9 cellular contexts compared by ENCODE assay signal in genomic region chr3:143848707-143849106, GRCh38. TPM values are rescaled to one million over a fixed set of nuclear protein-coding genes. Genes with fewer than 3 reads are reported as not detected.
DNase-seq lines count a peak whose midpoint lies in the region; TF ChIP-seq lines count a peak whose summit lies in the region.
"Had no signal": no experiment of that assay in that cellular context is flagged by ENCODE, and none has a peak within 500 bp of the region (broad histone marks: within the 10 kb centered on the region; RNA-seq: fewer than 3 reads in every experiment).

No MANE protein-coding gene starts in this region.

- no peak for DNase-seq in activated CD4-positive, alpha-beta T cell treated with anti-CD3 and anti-CD28 coated beads, Interleukin-2, amount 10 ng/mL, durations not matched to agents 7 days and 5 days
- DNase-seq in activated CD4-positive, alpha-beta T cell treated with anti-CD3 and anti-CD28 coated beads, Interleukin-2, amount 50 U/mL, for 4 hours = no peak
- DNase-seq in PC-9 (no peak), fibroblast of the aortic adventitia (ENCODE audit: low read depth) (no peak), substantia nigra (lab: John Stamatoyannopoulos, UW) (no peak), NCI-H1092 treated with DMSO at 0.1 percent for 48 hours (lab: John Stamatoyannopoulos, UW) (no peak), NCI-H774 (lab: John Stamatoyannopoulos, UW) (no peak), GM13977 (ENCODE audit: low spot score) (no peak)
- DNase-seq: NCI-H2029 had no signal

- H3K4me1 Mint-ChIP-seq in activated CD4-positive, alpha-beta T cell treated with anti-CD3 and anti-CD28 coated beads, Interleukin-2, amount 10 ng/mL, durations not matched to agents 7 days and 5 days = peaks cover 54% of the 10 kb centered on the region

- peak overlapping the region; percentile 94 for H3K27ac Mint-ChIP-seq in activated CD4-positive, alpha-beta T cell treated with anti-CD3 and anti-CD28 coated beads, Interleukin-2, amount 10 ng/mL, durations not matched to agents 7 days and 5 days

- H3K4me3 ChIP-seq in PC-9 (no peak overlapping the region), fibroblast of the aortic adventitia (ENCODE audit: low read depth, low read length) (peak overlapping the region; percentile 78)

- CTCF ChIA-PET in activated CD4-positive, alpha-beta T cell treated with anti-CD3 and anti-CD28 coated beads, Interleukin-2, amount 10 ng/mL, durations not matched to agents 7 days and 5 days (lab: Charles Lee) = no interaction called here
- CTCF ChIA-PET in PC-9 (lab: Charles Lee) = no interaction called here

- peak overlapping the region; percentile 76; the same call in 1 of the 2 replicates for H2AFZ ChIP-seq in PC-9

- no peaks in the 10 kb centered on the region for H3K9me3 ChIP-seq in PC-9 (ENCODE audit: insufficient read depth, low read depth)

- no peaks in the 10 kb centered on the region for H4K20me1 ChIP-seq in PC-9 (ENCODE audit: insufficient read depth)

- intact Hi-C loops in PC-9 (cut with micrococcal nuclease; ENCODE audit: unreplicated experiment) = no loop called here

- H3K27me3 ChIP-seq in PC-9 (ENCODE audit: insufficient read depth, low read depth) = no peaks in the 10 kb centered on the region

- in situ Hi-C loops in GM13977 (cut with MboI; ENCODE audit: low pct_unique_long_range_greater_than_20kb, low sequenced_read_pairs, unreplicated experiment) = no loop called here

- 0 out of 2 replicates have a peak, but pooled peaks cover 10% of the 10 kb centered on the region for H3K4me1 ChIP-seq in PC-9 (replicated peaks; ENCODE audit: insufficient read depth)

- peaks cover 3% of the 10 kb centered on the region for H3K36me3 Mint-ChIP-seq in activated CD4-positive, alpha-beta T cell treated with anti-CD3 and anti-CD28 coated beads, Interleukin-2, amount 10 ng/mL, durations not matched to agents 7 days and 5 days (ENCODE audit: low read depth)

- no peaks in the 10 kb centered on the region for H3K9me2 ChIP-seq in PC-9 (ENCODE audit: insufficient read depth)

- no peak for TF ChIP-seq CTCF in PC-9 (conservative IDR thresholded peaks at IDR 0.05)
- no peak for TF ChIP-seq CTCF in fibroblast of the aortic adventitia (IDR thresholded peaks at IDR 0.05; ENCODE audit: insufficient read depth, low read length)
- TF ChIP-seq CTCF in GM13977 (IDR thresholded peaks at IDR 0.05; ENCODE audit: extremely low read depth, insufficient read depth, missing control alignments) = no peak

- no peaks in the 10 kb centered on the region for H3K79me2 ChIP-seq in PC-9 (ENCODE audit: low read depth)

- H3F3A ChIP-seq in PC-9 (ENCODE audit: insufficient read depth, low read depth) = no peaks in the 10 kb centered on the region; the same call in 1 of the 2 replicates

- H3K27ac ChIP-seq in PC-9 (no peak overlapping the region), substantia nigra (ENCODE audit: low read depth, low read length, poor library complexity, severe bottlenecking) (peak overlapping the region; percentile 81)

- peak overlapping the region; percentile 58 for H3K4me2 ChIP-seq in PC-9

- no peaks in the 10 kb centered on the region for H3K9me3 Mint-ChIP-seq in activated CD4-positive, alpha-beta T cell treated with anti-CD3 and anti-CD28 coated beads, Interleukin-2, amount 10 ng/mL, durations not matched to agents 7 days and 5 days

- POLR2A ChIA-PET in activated CD4-positive, alpha-beta T cell treated with anti-CD3 and anti-CD28 coated beads, Interleukin-2, amount 10 ng/mL, durations not matched to agents 7 days and 5 days (lab: Charles Lee) = interaction anchor here (1.2 kb wide), 1 partner anchor 124 kb away, joined by 3 read pairs; the partner anchor contains the start of gene DIPK2A
- POLR2A ChIA-PET in PC-9 (lab: Charles Lee; ENCODE audit: unreplicated experiment) = no interaction called here

- H3K36me3 ChIP-seq in PC-9 (ENCODE audit: low read depth) = no peaks in the 10 kb centered on the region

- peak overlapping the region; percentile 95 for H3K4me3 Mint-ChIP-seq in activated CD4-positive, alpha-beta T cell treated with anti-CD3 and anti-CD28 coated beads, Interleukin-2, amount 10 ng/mL, durations not matched to agents 7 days and 5 days

- H3K27me3 Mint-ChIP-seq in activated CD4-positive, alpha-beta T cell treated with anti-CD3 and anti-CD28 coated beads, Interleukin-2, amount 10 ng/mL, durations not matched to agents 7 days and 5 days = no peaks in the 10 kb centered on the region

- BruUV-seq in PC-9 (replicated peaks; lab: Mats Ljungman, UMichigan) = no TSS peak

RNA-seq across cellular contexts. Expression of gene SLC9A9, which starts 0.4 kb away (rescaled TPM):
- 10 to 100 TPM; 13.8 to 16.4 TPM for total RNA-seq in activated CD4-positive, alpha-beta T cell treated with anti-CD3 and anti-CD28 coated beads, Interleukin-2, amount 10 ng/mL, durations not matched to agents 7 days and 5 days
- total RNA-seq in PC-9 (2021) = 1.7 and 2.7 TPM in 2 replicates
- 23.8 and 32.8 TPM in 2 replicates for total RNA-seq in fibroblast of the aortic adventitia (ENCODE audit: low replicate concordance)
